ENCODE assay signal across 1 cellular context in genomic region chr13:77300176-77301141, GRCh38.
TF ChIP-seq lines count a peak whose summit lies in the region.

No MANE protein-coding gene starts in this region.

TF ChIP-seq in IMR-90, 13 proteins besides CTCF, POLR2A, EP300 and RAD21 (continued from another document):
- peak; percentile 25; the same call in 1 of the 2 replicates for TF ChIP-seq BHLHE40 (IDR thresholded peaks at IDR 0.05; ENCODE audit: low read depth, low read length)
- TF ChIP-seq MXI1 (IDR thresholded peaks at IDR 0.05; ENCODE audit: borderline replicate concordance, low read depth, low read length), result no peak
- peak; percentile 53 for TF ChIP-seq MAFK (IDR thresholded peaks at IDR 0.05; ENCODE audit: low read depth, low read length)
- no peak for TF ChIP-seq SMC3 (IDR thresholded peaks at IDR 0.05; ENCODE audit: low read depth, low read length)
- 0 out of 2 replicates have a peak, but pooled peaks have one; percentile 1 for TF ChIP-seq NFE2L2 (IDR thresholded peaks at IDR 0.05; ENCODE audit: low read depth, low read length)
